ENCODE assay signal across 8 cellular contexts in genomic region chr7:116180302-116180701, GRCh38. TPM values are rescaled to one million over a fixed set of nuclear protein-coding genes. Genes with fewer than 3 reads are reported as not detected.
DNase-seq lines count a peak whose midpoint lies in the region; ATAC-seq and TF ChIP-seq lines count a peak whose summit lies in the region.

No MANE protein-coding gene starts in this region.

- no peak overlapping the region for H3K27ac Mint-ChIP-seq in activated T-cell treated with anti-CD3 and anti-CD28 coated beads, Interleukin-2, amount 50 U/mL, for 72 hours
- H3K27ac Mint-ChIP-seq in stimulated activated naive CD8-positive, alpha-beta T cell treated with anti-CD3 and anti-CD28 coated beads, Interleukin-15, amount 100 ng/mL, for 72 hours: no peak overlapping the region

- in situ Hi-C loops in GM13976 (cut with MboI; ENCODE audit: low sequenced_read_pairs, unreplicated experiment): no loop called here

- DNase-seq in CD1c-positive myeloid dendritic cell (ENCODE audit: extremely low spot score) (peak; percentile 66), GM13976 (ENCODE audit: low spot score) (peak; percentile 69), NCI-H1417 treated with DMSO at 0.1 percent for 48 hours (lab: John Stamatoyannopoulos, UW) (peak; percentile 16), right atrium auricular region (ENCODE audit: low spot score) (no peak), globus pallidus (ENCODE audit: low spot score) (no peak)
- peak; percentile 5 to 14 for DNase-seq in activated T-cell treated with anti-CD3 and anti-CD28 coated beads, Interleukin-2, amount 50 U/mL, for 72 hours
- DNase-seq in stimulated activated naive CD8-positive, alpha-beta T cell treated with anti-CD3 and anti-CD28 coated beads, Interleukin-15, amount 100 ng/mL, for 72 hours: peak in 1 of 2 donors; percentile 16

- no peaks in the 10 kb centered on the region for H3K27me3 ChIP-seq in right atrium auricular region

- no peak overlapping the region for H3K4me3 Mint-ChIP-seq in activated T-cell treated with anti-CD3 and anti-CD28 coated beads, Interleukin-2, amount 50 U/mL, for 72 hours
- no peak overlapping the region for H3K4me3 Mint-ChIP-seq in stimulated activated naive CD8-positive, alpha-beta T cell treated with anti-CD3 and anti-CD28 coated beads, Interleukin-15, amount 100 ng/mL, for 72 hours

- ATAC-seq in HG02678 (IDR thresholded peaks at IDR 0.05; ENCODE audit: unreplicated experiment): peak; percentile 84
- ATAC-seq in activated T-cell treated with anti-CD3 and anti-CD28 coated beads, Interleukin-2, amount 50 U/mL, for 72 hours (replicated peaks in 1 of 2): peak; percentile 51 to 58
- peak; percentile 69 for ATAC-seq in stimulated activated naive CD8-positive, alpha-beta T cell treated with anti-CD3 and anti-CD28 coated beads, Interleukin-15, amount 100 ng/mL, for 72 hours

- peaks cover under 1% of the 10 kb centered on the region in 2 donors for H3K9me3 Mint-ChIP-seq in activated T-cell treated with anti-CD3 and anti-CD28 coated beads, Interleukin-2, amount 50 U/mL, for 72 hours
- H3K9me3 Mint-ChIP-seq in stimulated activated naive CD8-positive, alpha-beta T cell treated with anti-CD3 and anti-CD28 coated beads, Interleukin-15, amount 100 ng/mL, for 72 hours: no peaks in the 10 kb centered on the region

- H3K36me3 Mint-ChIP-seq in activated T-cell treated with anti-CD3 and anti-CD28 coated beads, Interleukin-2, amount 50 U/mL, for 72 hours (ENCODE audit: insufficient read depth in 2 of 2): peaks cover 0 to under 1% of the 10 kb centered on the region in 2 donors

- H3K4me1 ChIP-seq in right atrium auricular region: no peaks in the 10 kb centered on the region

- H3K27me3 Mint-ChIP-seq in activated T-cell treated with anti-CD3 and anti-CD28 coated beads, Interleukin-2, amount 50 U/mL, for 72 hours (ENCODE audit: low read depth): peaks cover 3% of the 10 kb centered on the region
- no peaks in the 10 kb centered on the region for H3K27me3 Mint-ChIP-seq in stimulated activated naive CD8-positive, alpha-beta T cell treated with anti-CD3 and anti-CD28 coated beads, Interleukin-15, amount 100 ng/mL, for 72 hours

- H3K36me3 ChIP-seq in right atrium auricular region: no peaks in the 10 kb centered on the region

- no peak overlapping the region for H3K4me3 ChIP-seq in right atrium auricular region

- peaks cover 0 to 8% of the 10 kb centered on the region in 2 donors for H3K9me3 ChIP-seq in right atrium auricular region

- TF ChIP-seq CTCF in GM13976 (IDR thresholded peaks at IDR 0.05; ENCODE audit: borderline replicate concordance, control extremely low read depth, extremely low read depth, insufficient read depth, missing control alignments) (peak; percentile 65), right atrium auricular region (IDR thresholded peaks at IDR 0.05) (peak; percentile 16 to 83)

- no peak overlapping the region for H3K27ac ChIP-seq in right atrium auricular region

- no peaks in the 10 kb centered on the region for H3K4me1 Mint-ChIP-seq in activated T-cell treated with anti-CD3 and anti-CD28 coated beads, Interleukin-2, amount 50 U/mL, for 72 hours (ENCODE audit: low read depth)
- no peaks in the 10 kb centered on the region for H3K4me1 Mint-ChIP-seq in stimulated activated naive CD8-positive, alpha-beta T cell treated with anti-CD3 and anti-CD28 coated beads, Interleukin-15, amount 100 ng/mL, for 72 hours

RNA-seq across cellular contexts. Expression of gene TES, which starts 30.0 kb away (rescaled TPM):
- 100 to 1,000 TPM; 121 to 125 TPM for total RNA-seq in activated T-cell treated with anti-CD3 and anti-CD28 coated beads, Interleukin-2, amount 50 U/mL, for 72 hours
- 10 to 100 TPM; 18.0 to 23.3 TPM for total RNA-seq in right atrium auricular region

Comparison
In these comparisons a context has a peak if more than half of its experiments do, and no peak if none do; other contexts are left out.
1. DNase-seq: peak in CD1c-positive myeloid dendritic cell (single experiment), GM13976 (single experiment), NCI-H1417 treated with DMSO at 0.1 percent for 48 hours (single experiment) and activated T-cell treated with anti-CD3 and anti-CD28 coated beads, Interleukin-2, amount 50 U/mL, for 72 hours (2 of 2); none in right atrium auricular region (single experiment) and globus pallidus (single experiment).
2. RNA of gene TES, which starts 30.0 kb away (total RNA-seq): 121 to 125 TPM in activated T-cell treated with anti-CD3 and anti-CD28 coated beads, Interleukin-2, amount 50 U/mL, for 72 hours; 18.0 to 23.3 TPM in right atrium auricular region; every median in the first group is over 4 times any median in the second.
3. Peak in every context shown above with its lines, with median percentiles within 50 percentile points of each other: ATAC-seq.